1 cellular context compared by ENCODE assay signal in genomic region chr4:181821039-181822004, GRCh38.
TF ChIP-seq lines count a peak whose summit lies in the region.

No MANE protein-coding gene starts in this region.

TF ChIP-seq in H1, 55 proteins besides CTCF, POLR2A, EP300 and RAD21:
- no peak for TF ChIP-seq SRF (IDR thresholded peaks at IDR 0.05; ENCODE audit: low read depth, low read length)
- TF ChIP-seq CREB1 (IDR thresholded peaks at IDR 0.05) = no peak
- no peak for TF ChIP-seq JUN (IDR thresholded peaks at IDR 0.05; ENCODE audit: low read depth, low read length)
- no peak for TF ChIP-seq BRCA1 (IDR thresholded peaks at IDR 0.05; ENCODE audit: low read depth, low read length)
- TF ChIP-seq EGR1 (IDR thresholded peaks at IDR 0.05; ENCODE audit: borderline replicate concordance, low read depth, low read length) = no peak
- TF ChIP-seq RXRA (IDR thresholded peaks at IDR 0.05; ENCODE audit: insufficient read depth, low read depth, low read length) = no peak
- TF ChIP-seq HDAC6 (IDR thresholded peaks at IDR 0.05; ENCODE audit: low read depth, low read length) = no peak
- TF ChIP-seq CEBPB (IDR thresholded peaks at IDR 0.05; ENCODE audit: low read depth, low read length) = no peak
- no peak for TF ChIP-seq KDM1A (IDR thresholded peaks at IDR 0.05; ENCODE audit: borderline replicate concordance, low read length)
- no peak for TF ChIP-seq TAF1 (IDR thresholded peaks at IDR 0.05; ENCODE audit: low read depth, low read length)
- TF ChIP-seq PHF8 (conservative IDR thresholded peaks at IDR 0.05; ENCODE audit: low read depth, low read length) = no peak
- TF ChIP-seq FOSL1 (IDR thresholded peaks at IDR 0.05; ENCODE audit: insufficient read depth, low read depth, low read length) = no peak
- no peak for TF ChIP-seq RFX5 (IDR thresholded peaks at IDR 0.05; ENCODE audit: borderline replicate concordance, low read depth, low read length)
- no peak for TF ChIP-seq SP4 (IDR thresholded peaks at IDR 0.05; ENCODE audit: low read length)
- TF ChIP-seq E2F6 (IDR thresholded peaks at IDR 0.05) = no peak
- TF ChIP-seq, protein P1, sequence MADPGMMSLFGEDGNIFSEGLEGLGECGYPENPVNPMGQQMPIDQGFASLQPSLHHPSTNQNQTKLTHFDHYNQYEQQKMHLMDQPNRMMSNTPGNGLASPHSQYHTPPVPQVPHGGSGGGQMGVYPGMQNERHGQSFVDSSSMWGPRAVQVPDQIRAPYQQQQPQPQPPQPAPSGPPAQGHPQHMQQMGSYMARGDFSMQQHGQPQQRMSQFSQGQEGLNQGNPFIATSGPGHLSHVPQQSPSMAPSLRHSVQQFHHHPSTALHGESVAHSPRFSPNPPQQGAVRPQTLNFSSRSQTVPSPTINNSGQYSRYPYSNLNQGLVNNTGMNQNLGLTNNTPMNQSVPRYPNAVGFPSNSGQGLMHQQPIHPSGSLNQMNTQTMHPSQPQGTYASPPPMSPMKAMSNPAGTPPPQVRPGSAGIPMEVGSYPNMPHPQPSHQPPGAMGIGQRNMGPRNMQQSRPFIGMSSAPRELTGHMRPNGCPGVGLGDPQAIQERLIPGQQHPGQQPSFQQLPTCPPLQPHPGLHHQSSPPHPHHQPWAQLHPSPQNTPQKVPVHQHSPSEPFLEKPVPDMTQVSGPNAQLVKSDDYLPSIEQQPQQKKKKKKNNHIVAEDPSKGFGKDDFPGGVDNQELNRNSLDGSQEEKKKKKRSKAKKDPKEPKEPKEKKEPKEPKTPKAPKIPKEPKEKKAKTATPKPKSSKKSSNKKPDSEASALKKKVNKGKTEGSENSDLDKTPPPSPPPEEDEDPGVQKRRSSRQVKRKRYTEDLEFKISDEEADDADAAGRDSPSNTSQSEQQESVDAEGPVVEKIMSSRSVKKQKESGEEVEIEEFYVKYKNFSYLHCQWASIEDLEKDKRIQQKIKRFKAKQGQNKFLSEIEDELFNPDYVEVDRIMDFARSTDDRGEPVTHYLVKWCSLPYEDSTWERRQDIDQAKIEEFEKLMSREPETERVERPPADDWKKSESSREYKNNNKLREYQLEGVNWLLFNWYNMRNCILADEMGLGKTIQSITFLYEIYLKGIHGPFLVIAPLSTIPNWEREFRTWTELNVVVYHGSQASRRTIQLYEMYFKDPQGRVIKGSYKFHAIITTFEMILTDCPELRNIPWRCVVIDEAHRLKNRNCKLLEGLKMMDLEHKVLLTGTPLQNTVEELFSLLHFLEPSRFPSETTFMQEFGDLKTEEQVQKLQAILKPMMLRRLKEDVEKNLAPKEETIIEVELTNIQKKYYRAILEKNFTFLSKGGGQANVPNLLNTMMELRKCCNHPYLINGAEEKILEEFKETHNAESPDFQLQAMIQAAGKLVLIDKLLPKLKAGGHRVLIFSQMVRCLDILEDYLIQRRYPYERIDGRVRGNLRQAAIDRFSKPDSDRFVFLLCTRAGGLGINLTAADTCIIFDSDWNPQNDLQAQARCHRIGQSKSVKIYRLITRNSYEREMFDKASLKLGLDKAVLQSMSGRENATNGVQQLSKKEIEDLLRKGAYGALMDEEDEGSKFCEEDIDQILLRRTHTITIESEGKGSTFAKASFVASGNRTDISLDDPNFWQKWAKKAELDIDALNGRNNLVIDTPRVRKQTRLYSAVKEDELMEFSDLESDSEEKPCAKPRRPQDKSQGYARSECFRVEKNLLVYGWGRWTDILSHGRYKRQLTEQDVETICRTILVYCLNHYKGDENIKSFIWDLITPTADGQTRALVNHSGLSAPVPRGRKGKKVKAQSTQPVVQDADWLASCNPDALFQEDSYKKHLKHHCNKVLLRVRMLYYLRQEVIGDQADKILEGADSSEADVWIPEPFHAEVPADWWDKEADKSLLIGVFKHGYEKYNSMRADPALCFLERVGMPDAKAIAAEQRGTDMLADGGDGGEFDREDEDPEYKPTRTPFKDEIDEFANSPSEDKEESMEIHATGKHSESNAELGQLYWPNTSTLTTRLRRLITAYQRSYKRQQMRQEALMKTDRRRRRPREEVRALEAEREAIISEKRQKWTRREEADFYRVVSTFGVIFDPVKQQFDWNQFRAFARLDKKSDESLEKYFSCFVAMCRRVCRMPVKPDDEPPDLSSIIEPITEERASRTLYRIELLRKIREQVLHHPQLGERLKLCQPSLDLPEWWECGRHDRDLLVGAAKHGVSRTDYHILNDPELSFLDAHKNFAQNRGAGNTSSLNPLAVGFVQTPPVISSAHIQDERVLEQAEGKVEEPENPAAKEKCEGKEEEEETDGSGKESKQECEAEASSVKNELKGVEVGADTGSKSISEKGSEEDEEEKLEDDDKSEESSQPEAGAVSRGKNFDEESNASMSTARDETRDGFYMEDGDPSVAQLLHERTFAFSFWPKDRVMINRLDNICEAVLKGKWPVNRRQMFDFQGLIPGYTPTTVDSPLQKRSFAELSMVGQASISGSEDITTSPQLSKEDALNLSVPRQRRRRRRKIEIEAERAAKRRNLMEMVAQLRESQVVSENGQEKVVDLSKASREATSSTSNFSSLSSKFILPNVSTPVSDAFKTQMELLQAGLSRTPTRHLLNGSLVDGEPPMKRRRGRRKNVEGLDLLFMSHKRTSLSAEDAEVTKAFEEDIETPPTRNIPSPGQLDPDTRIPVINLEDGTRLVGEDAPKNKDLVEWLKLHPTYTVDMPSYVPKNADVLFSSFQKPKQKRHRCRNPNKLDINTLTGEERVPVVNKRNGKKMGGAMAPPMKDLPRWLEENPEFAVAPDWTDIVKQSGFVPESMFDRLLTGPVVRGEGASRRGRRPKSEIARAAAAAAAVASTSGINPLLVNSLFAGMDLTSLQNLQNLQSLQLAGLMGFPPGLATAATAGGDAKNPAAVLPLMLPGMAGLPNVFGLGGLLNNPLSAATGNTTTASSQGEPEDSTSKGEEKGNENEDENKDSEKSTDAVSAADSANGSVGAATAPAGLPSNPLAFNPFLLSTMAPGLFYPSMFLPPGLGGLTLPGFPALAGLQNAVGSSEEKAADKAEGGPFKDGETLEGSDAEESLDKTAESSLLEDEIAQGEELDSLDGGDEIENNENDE (IDR thresholded peaks at IDR 0.05; ENCODE audit: insufficient replicate concordance, low read length) = no peak
- no peak for TF ChIP-seq ASH2L (IDR thresholded peaks at IDR 0.05; ENCODE audit: low read length)
- no peak for TF ChIP-seq POU5F1 (IDR thresholded peaks at IDR 0.05; ENCODE audit: low read depth, low read length)
- no peak for TF ChIP-seq HDAC2 (IDR thresholded peaks at IDR 0.05; ENCODE audit: borderline replicate concordance in 1 of 2, low read depth in 2 of 2, low read length in 2 of 2)
